1 cellular context compared by ENCODE assay signal in the genomic region with DNA sequence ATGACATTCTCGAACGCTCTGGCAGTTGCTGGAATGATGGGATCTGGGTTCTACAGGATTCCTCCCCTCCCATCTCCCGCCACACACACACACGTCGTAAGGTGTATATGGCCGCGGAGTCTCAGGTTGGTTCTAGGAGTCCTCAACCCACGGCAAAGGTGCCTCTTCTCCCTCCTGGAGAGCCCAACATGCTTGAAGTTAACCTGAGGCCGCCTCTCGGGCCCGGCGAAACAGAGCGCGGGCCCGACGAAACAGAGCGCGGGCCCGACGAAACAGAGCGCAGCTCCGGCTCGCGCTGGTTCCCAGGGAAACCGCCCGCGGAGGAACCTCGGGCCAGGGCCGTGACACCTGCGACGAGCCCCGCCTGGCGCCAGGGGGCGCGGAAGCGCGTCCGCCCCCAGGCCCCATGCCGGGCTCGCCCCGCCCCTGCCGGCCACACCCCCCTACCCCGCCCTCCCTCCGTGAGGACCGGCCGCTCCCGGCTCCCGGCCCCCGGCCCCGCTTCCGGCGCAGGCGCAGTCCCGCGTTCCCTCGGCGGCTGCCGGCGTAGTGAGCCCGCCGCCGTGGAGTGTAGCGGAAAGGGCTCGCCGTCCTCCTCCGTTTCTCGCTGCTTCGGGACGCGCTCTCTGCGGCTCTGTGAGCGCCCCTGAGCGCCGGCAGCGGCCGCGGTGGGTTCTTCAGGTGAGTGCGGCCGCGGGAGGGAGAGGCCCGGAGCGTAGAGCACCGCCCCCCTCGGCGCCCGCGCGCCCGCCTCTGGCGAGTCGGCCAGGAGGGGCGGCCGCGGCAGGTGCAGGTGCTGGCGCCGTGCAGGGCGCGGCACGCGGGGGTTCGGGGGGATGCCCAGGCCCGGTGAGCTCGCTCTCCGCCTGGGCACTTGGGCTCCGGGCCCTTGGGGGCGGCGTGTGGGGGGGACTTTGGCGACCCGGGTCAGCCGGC.
TF ChIP-seq lines count a peak whose summit lies in the region.

A gene with protein sequence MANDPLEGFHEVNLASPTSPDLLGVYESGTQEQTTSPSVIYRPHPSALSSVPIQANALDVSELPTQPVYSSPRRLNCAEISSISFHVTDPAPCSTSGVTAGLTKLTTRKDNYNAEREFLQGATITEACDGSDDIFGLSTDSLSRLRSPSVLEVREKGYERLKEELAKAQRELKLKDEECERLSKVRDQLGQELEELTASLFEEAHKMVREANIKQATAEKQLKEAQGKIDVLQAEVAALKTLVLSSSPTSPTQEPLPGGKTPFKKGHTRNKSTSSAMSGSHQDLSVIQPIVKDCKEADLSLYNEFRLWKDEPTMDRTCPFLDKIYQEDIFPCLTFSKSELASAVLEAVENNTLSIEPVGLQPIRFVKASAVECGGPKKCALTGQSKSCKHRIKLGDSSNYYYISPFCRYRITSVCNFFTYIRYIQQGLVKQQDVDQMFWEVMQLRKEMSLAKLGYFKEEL (plus strand): TSS at position 510 of the 936 bp plus-strand sequence. CDS start 16,549 bp downstream, outside the sequence.

TF ChIP-seq in neural cell, 6 proteins besides CTCF, POLR2A, EP300 and RAD21 (continued from another document):
- TF ChIP-seq, protein P1, sequence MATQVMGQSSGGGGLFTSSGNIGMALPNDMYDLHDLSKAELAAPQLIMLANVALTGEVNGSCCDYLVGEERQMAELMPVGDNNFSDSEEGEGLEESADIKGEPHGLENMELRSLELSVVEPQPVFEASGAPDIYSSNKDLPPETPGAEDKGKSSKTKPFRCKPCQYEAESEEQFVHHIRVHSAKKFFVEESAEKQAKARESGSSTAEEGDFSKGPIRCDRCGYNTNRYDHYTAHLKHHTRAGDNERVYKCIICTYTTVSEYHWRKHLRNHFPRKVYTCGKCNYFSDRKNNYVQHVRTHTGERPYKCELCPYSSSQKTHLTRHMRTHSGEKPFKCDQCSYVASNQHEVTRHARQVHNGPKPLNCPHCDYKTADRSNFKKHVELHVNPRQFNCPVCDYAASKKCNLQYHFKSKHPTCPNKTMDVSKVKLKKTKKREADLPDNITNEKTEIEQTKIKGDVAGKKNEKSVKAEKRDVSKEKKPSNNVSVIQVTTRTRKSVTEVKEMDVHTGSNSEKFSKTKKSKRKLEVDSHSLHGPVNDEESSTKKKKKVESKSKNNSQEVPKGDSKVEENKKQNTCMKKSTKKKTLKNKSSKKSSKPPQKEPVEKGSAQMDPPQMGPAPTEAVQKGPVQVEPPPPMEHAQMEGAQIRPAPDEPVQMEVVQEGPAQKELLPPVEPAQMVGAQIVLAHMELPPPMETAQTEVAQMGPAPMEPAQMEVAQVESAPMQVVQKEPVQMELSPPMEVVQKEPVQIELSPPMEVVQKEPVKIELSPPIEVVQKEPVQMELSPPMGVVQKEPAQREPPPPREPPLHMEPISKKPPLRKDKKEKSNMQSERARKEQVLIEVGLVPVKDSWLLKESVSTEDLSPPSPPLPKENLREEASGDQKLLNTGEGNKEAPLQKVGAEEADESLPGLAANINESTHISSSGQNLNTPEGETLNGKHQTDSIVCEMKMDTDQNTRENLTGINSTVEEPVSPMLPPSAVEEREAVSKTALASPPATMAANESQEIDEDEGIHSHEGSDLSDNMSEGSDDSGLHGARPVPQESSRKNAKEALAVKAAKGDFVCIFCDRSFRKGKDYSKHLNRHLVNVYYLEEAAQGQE (IDR thresholded peaks at IDR 0.05; ENCODE audit: borderline replicate concordance): peak; percentile 17
- TF ChIP-seq MXI1 (conservative IDR thresholded peaks at IDR 0.05; ENCODE audit: poor library complexity, severe bottlenecking) (no peak), SMC3 (conservative IDR thresholded peaks at IDR 0.05; ENCODE audit: poor library complexity) (peak; percentile 44), TAF1 (IDR thresholded peaks at IDR 0.05; ENCODE audit: low read depth) (no peak)
